Comparison of ENCODE assay signal across 2 cellular contexts in the genomic region with DNA sequence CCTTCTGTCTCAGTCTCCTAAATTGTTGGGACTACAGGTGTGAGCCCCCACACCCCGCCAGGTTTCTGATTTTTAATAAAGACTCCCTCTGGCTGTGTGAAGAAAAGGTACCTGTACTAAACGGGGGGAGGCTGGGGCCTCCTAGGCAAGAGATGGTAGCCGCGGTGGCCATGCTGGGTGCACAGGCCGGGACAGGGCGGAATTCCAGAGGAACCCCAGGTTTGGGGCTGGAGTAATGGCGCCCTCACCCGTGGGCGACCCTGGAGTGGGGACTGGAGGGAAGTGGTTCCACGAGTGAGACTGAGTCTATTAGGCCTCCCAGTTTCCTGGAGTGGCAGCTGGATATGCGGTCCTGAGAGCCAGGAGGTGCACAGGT.
TF ChIP-seq lines count a peak whose summit lies in the region.

No MANE protein-coding gene starts in this region.

TF ChIP-seq in A549, 52 proteins besides CTCF, POLR2A, EP300 and RAD21:
- TF ChIP-seq, protein P1, sequence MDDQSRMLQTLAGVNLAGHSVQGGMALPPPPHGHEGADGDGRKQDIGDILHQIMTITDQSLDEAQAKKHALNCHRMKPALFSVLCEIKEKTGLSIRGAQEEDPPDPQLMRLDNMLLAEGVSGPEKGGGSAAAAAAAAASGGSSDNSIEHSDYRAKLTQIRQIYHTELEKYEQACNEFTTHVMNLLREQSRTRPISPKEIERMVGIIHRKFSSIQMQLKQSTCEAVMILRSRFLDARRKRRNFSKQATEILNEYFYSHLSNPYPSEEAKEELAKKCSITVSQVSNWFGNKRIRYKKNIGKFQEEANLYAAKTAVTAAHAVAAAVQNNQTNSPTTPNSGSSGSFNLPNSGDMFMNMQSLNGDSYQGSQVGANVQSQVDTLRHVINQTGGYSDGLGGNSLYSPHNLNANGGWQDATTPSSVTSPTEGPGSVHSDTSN (IDR thresholded peaks at IDR 0.05), result no peak
- TF ChIP-seq ZFP36 (IDR thresholded peaks at IDR 0.05; ENCODE audit: borderline replicate concordance, partially characterized antibody) (no peak), ZSCAN20 (CRISPR knock-in tag; IDR thresholded peaks at IDR 0.05) (no peak), MAFK (IDR thresholded peaks at IDR 0.05; ENCODE audit: partially characterized antibody) (no peak), KDM5A (IDR thresholded peaks at IDR 0.05) (no peak), TFCP2L1 (CRISPR knock-in tag; IDR thresholded peaks at IDR 0.05) (no peak), NFE2L2 (conservative IDR thresholded peaks at IDR 0.05; ENCODE audit: low read length) (no peak), RNF2 (IDR thresholded peaks at IDR 0.05; ENCODE audit: borderline replicate concordance, low read depth) (no peak), CEBPB (IDR thresholded peaks at IDR 0.05) (no peak), FOSB (CRISPR knock-in tag; IDR thresholded peaks at IDR 0.05) (no peak), HOXB13 (CRISPR knock-in tag; IDR thresholded peaks at IDR 0.05; ENCODE audit: low read depth) (no peak), ZNF302 (CRISPR knock-in tag; IDR thresholded peaks at IDR 0.05) (no peak), PHF8 (IDR thresholded peaks at IDR 0.05; ENCODE audit: borderline replicate concordance, low read depth) (no peak), CHD2 (IDR thresholded peaks at IDR 0.05; ENCODE audit: low read length, partially characterized antibody) (no peak)
- TF ChIP-seq, protein P2, sequence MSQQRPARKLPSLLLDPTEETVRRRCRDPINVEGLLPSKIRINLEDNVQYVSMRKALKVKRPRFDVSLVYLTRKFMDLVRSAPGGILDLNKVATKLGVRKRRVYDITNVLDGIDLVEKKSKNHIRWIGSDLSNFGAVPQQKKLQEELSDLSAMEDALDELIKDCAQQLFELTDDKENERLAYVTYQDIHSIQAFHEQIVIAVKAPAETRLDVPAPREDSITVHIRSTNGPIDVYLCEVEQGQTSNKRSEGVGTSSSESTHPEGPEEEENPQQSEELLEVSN (IDR thresholded peaks at IDR 0.05; ENCODE audit: borderline replicate concordance, low read depth), result no peak
- TF ChIP-seq, protein P3, sequence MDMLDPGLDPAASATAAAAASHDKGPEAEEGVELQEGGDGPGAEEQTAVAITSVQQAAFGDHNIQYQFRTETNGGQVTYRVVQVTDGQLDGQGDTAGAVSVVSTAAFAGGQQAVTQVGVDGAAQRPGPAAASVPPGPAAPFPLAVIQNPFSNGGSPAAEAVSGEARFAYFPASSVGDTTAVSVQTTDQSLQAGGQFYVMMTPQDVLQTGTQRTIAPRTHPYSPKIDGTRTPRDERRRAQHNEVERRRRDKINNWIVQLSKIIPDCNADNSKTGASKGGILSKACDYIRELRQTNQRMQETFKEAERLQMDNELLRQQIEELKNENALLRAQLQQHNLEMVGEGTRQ (IDR thresholded peaks at IDR 0.05), result no peak
- TF ChIP-seq, protein P4, sequence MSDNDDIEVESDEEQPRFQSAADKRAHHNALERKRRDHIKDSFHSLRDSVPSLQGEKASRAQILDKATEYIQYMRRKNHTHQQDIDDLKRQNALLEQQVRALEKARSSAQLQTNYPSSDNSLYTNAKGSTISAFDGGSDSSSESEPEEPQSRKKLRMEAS (IDR thresholded peaks at IDR 0.05), result no peak
- TF ChIP-seq, protein P5, sequence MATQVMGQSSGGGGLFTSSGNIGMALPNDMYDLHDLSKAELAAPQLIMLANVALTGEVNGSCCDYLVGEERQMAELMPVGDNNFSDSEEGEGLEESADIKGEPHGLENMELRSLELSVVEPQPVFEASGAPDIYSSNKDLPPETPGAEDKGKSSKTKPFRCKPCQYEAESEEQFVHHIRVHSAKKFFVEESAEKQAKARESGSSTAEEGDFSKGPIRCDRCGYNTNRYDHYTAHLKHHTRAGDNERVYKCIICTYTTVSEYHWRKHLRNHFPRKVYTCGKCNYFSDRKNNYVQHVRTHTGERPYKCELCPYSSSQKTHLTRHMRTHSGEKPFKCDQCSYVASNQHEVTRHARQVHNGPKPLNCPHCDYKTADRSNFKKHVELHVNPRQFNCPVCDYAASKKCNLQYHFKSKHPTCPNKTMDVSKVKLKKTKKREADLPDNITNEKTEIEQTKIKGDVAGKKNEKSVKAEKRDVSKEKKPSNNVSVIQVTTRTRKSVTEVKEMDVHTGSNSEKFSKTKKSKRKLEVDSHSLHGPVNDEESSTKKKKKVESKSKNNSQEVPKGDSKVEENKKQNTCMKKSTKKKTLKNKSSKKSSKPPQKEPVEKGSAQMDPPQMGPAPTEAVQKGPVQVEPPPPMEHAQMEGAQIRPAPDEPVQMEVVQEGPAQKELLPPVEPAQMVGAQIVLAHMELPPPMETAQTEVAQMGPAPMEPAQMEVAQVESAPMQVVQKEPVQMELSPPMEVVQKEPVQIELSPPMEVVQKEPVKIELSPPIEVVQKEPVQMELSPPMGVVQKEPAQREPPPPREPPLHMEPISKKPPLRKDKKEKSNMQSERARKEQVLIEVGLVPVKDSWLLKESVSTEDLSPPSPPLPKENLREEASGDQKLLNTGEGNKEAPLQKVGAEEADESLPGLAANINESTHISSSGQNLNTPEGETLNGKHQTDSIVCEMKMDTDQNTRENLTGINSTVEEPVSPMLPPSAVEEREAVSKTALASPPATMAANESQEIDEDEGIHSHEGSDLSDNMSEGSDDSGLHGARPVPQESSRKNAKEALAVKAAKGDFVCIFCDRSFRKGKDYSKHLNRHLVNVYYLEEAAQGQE (IDR thresholded peaks at IDR 0.05), result no peak
- TF ChIP-seq, protein P6, sequence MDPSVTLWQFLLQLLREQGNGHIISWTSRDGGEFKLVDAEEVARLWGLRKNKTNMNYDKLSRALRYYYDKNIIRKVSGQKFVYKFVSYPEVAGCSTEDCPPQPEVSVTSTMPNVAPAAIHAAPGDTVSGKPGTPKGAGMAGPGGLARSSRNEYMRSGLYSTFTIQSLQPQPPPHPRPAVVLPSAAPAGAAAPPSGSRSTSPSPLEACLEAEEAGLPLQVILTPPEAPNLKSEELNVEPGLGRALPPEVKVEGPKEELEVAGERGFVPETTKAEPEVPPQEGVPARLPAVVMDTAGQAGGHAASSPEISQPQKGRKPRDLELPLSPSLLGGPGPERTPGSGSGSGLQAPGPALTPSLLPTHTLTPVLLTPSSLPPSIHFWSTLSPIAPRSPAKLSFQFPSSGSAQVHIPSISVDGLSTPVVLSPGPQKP (IDR thresholded peaks at IDR 0.05; ENCODE audit: low read depth, low read length), result no peak
- TF ChIP-seq, protein P7, sequence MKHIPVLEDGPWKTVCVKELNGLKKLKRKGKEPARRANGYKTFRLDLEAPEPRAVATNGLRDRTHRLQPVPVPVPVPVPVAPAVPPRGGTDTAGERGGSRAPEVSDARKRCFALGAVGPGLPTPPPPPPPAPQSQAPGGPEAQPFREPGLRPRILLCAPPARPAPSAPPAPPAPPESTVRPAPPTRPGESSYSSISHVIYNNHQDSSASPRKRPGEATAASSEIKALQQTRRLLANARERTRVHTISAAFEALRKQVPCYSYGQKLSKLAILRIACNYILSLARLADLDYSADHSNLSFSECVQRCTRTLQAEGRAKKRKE (CRISPR knock-in tag; IDR thresholded peaks at IDR 0.05; ENCODE audit: low read depth), result no peak

TF ChIP-seq in IMR-90, 13 proteins besides CTCF, POLR2A, EP300 and RAD21:
- no peak for TF ChIP-seq MXI1 (IDR thresholded peaks at IDR 0.05; ENCODE audit: borderline replicate concordance, low read depth, low read length)
- TF ChIP-seq MAFK (IDR thresholded peaks at IDR 0.05; ENCODE audit: low read depth, low read length), result no peak
- TF ChIP-seq, protein P6 (IDR thresholded peaks at IDR 0.05; ENCODE audit: borderline replicate concordance, low read depth, low read length), result no peak
- no peak for TF ChIP-seq RFX5 (IDR thresholded peaks at IDR 0.05; ENCODE audit: low read depth, low read length)
- TF ChIP-seq SMC3 (IDR thresholded peaks at IDR 0.05; ENCODE audit: low read depth, low read length), result no peak
- TF ChIP-seq CEBPB (IDR thresholded peaks at IDR 0.05; ENCODE audit: low read depth, low read length), result no peak
- TF ChIP-seq MAZ (IDR thresholded peaks at IDR 0.05; ENCODE audit: borderline replicate concordance, low read depth, low read length), result no peak
- TF ChIP-seq, protein P3 (IDR thresholded peaks at IDR 0.05; ENCODE audit: low read depth, low read length), result no peak
